ENCODE assay signal across 8 cellular contexts in genomic region chr9:127452481-127453092, GRCh38. TPM values are rescaled to one million over a fixed set of nuclear protein-coding genes. Genes with fewer than 3 reads are reported as not detected.
DNase-seq lines count a peak whose midpoint lies in the region; ATAC-seq, FAIRE-seq and TF ChIP-seq lines count a peak whose summit lies in the region.

No MANE protein-coding gene starts in this region.

- H3K36me3 ChIP-seq in RWPE2 (ENCODE audit: low read depth) (peaks cover 66% of the 10 kb centered on the region), esophagus muscularis mucosa (peaks cover 24 to 60% (median 52%) of the 10 kb centered on the region in 4 donors), neuron (ENCODE audit: insufficient read depth, low read length) (peaks cover 47% of the 10 kb centered on the region)

- H3K27me3 ChIP-seq in RWPE2 (ENCODE audit: insufficient read depth, poor library complexity, severe bottlenecking) (no peaks in the 10 kb centered on the region), esophagus muscularis mucosa (no peaks in the 10 kb centered on the region), neuron (ENCODE audit: insufficient read depth, low read length) (no peaks in the 10 kb centered on the region)

- TF ChIP-seq CTCF in RWPE2 (IDR thresholded peaks at IDR 0.05; ENCODE audit: poor library complexity, severe bottlenecking) (no peak), esophagus muscularis mucosa (IDR thresholded peaks at IDR 0.05) (no peak)

- peak; percentile 8 for DNase-seq in NCI-H146 (lab: John Stamatoyannopoulos, UW)
- no peak for DNase-seq in NCI-H146 treated with DMSO at 0.1 percent for 48 hours (lab: John Stamatoyannopoulos, UW; ENCODE audit: unreplicated experiment)
- no peak for DNase-seq in RWPE2 (ENCODE audit: low spot score)
- no peak for DNase-seq in esophagus muscularis mucosa (ENCODE audit: extremely low spot score)
- no peak for DNase-seq in GM12892 (ENCODE audit: insufficient read length)
- no peak for DNase-seq in NCI-H510A treated with DMSO at 0.1 percent for 48 hours (lab: John Stamatoyannopoulos, UW)

- H3K9me3 ChIP-seq in RWPE2 (ENCODE audit: severe bottlenecking) (no peaks in the 10 kb centered on the region), esophagus muscularis mucosa (no peaks in the 10 kb centered on the region), neuron (ENCODE audit: low read length) (no peaks in the 10 kb centered on the region)

- peak overlapping the region; percentile 89 for H3K4me3 ChIP-seq in RWPE2 (ENCODE audit: severe bottlenecking)
- H3K4me3 ChIP-seq in esophagus muscularis mucosa, result peak overlapping the region; percentile 81 to 96 (median 82)
- peak overlapping the region; percentile 85 for H3K4me3 ChIP-seq in neuron (ENCODE audit: low read length)

- peak overlapping the region; percentile 96 for H3K27ac ChIP-seq in RWPE2 (ENCODE audit: poor library complexity, severe bottlenecking)
- H3K27ac ChIP-seq in esophagus muscularis mucosa (replicated peaks in 1 of 4), result peak overlapping the region; percentile 93 to 96 (median 95)

- TF ChIP-seq POLR2A in esophagus muscularis mucosa (IDR thresholded peaks at IDR 0.05; ENCODE audit: low read depth) (no peak), GM12892 (IDR thresholded peaks at IDR 0.05; ENCODE audit: low read depth, low read length) (no peak)

- H2AFZ ChIP-seq in neuron (ENCODE audit: low read depth, low read length), result no peak overlapping the region

- H3K4me1 ChIP-seq in RWPE2 (ENCODE audit: insufficient read depth, poor library complexity, severe bottlenecking) (no peaks in the 10 kb centered on the region), esophagus muscularis mucosa (peaks cover 41 to 55% (median 45%) of the 10 kb centered on the region in 4 donors), neuron (ENCODE audit: insufficient read depth, low read length) (peaks cover 21% of the 10 kb centered on the region)

- intact Hi-C loops in esophagus muscularis mucosa (cut with DNase I), result no loop called here

- no peak for TF ChIP-seq EP300 in esophagus muscularis mucosa (IDR thresholded peaks at IDR 0.05)

- no peak for FAIRE-seq in GM12892 (lab: Jason Lieb, UNC)

- ATAC-seq in RWPE2 (ENCODE audit: low read depth), result no peak
- no peak for ATAC-seq in HG02970 (IDR thresholded peaks at IDR 0.05; ENCODE audit: low FRiP score, unreplicated experiment)

- 59% methylated on average over 7 of the region's 7 CpGs for WGBS in esophagus muscularis mucosa

RNA-seq across cellular contexts. Expression of gene LRSAM1, which starts 1.3 kb away (rescaled TPM):
- total RNA-seq in esophagus muscularis mucosa, result 10 to 100 TPM; 13.6 to 26.2 (median 18.8) TPM
- 11.2 TPM for polyA plus RNA-seq in GM12892 (2012; ENCODE audit: missing spikeins)

RNA-seq across cellular contexts. Expression of gene RPL12, which starts 1.4 kb away (rescaled TPM):
- total RNA-seq in esophagus muscularis mucosa, result 1,000 to 10,000 TPM in 3 of 4 donors, 100 to 1,000 TPM in 1; 880 to 2,334 (median 1,732) TPM
- polyA plus RNA-seq in GM12892 (2012; ENCODE audit: missing spikeins), result 4,522 TPM

RNA-seq across cellular contexts. Expression of gene ZNF79, which starts 28.4 kb away (rescaled TPM):
- total RNA-seq in esophagus muscularis mucosa, result 10 to 100 TPM in 3 of 4 donors, 1 to 10 TPM in 1; 8.3 to 12.8 (median 11.2) TPM
- polyA plus RNA-seq in GM12892 (2012; ENCODE audit: missing spikeins), result 4.2 TPM

RNA-seq across cellular contexts. Expression of gene SLC2A8, which starts 55.6 kb away (rescaled TPM):
- 10 to 100 TPM; 27.0 to 34.5 (median 31.7) TPM for total RNA-seq in esophagus muscularis mucosa
- polyA plus RNA-seq in GM12892 (2012; ENCODE audit: missing spikeins), result 3.0 TPM
